In the genomic region with DNA sequence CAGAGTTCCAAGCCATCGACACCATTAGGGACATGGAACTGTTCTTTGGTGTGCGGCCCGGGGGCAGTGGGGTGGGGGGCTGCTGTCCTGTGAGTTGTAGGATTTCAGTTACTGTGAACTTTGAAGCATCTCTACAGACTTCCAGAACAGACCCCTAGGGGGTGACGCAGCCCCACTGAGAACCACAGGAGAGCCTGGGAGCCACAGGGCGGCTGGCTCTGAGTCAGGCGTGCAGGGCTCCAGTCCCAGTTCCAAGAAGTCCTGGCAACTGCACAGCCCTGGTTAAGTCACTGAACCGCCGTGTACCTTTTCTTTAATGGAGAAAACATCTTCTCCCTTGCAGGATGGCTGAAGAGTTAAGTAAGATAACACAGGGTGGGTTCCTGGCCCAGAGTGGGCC, we compare ENCODE assay signal across 9 cellular contexts. TPM values are rescaled to one million over a fixed set of nuclear protein-coding genes. Genes with fewer than 3 reads are reported as not detected.
DNase-seq lines count a peak whose midpoint lies in the region; ATAC-seq, FAIRE-seq and TF ChIP-seq lines count a peak whose summit lies in the region.
"Had no signal": no experiment of that assay in that cellular context is flagged by ENCODE, and none has a peak within 500 bp of the region (broad histone marks: within the 10 kb centered on the region; RNA-seq: fewer than 3 reads in every experiment).

No MANE protein-coding gene starts in this region.

- H3K36me3 ChIP-seq in neural progenitor cell, result no peaks in the 10 kb centered on the region

- no peak overlapping the region for H3K4me2 ChIP-seq in neural progenitor cell

- no peak overlapping the region for H3K27ac ChIP-seq in neural progenitor cell

- ATAC-seq in GM18907 (IDR thresholded peaks at IDR 0.05; ENCODE audit: unreplicated experiment), result no peak
- no peak for ATAC-seq in HG02938 (IDR thresholded peaks at IDR 0.05; ENCODE audit: unreplicated experiment)

- H3K27me3 ChIP-seq in neural progenitor cell, result no peaks in the 10 kb centered on the region

- no peak overlapping the region for H3K4me3 Mint-ChIP-seq in neural progenitor cell

- peaks cover 15% of the 10 kb centered on the region for H3K4me1 ChIP-seq in neural progenitor cell

- no peak overlapping the region for H2AFZ ChIP-seq in neural progenitor cell (replicated peaks)

- no peaks in the 10 kb centered on the region for H4K20me1 ChIP-seq in neural progenitor cell (ENCODE audit: low read depth)

- peak; percentile 78 for DNase-seq in H4 (ENCODE audit: low spot score)
- DNase-seq in RKO (ENCODE audit: low spot score), result peak; percentile 22
- peak; percentile 87 for DNase-seq in fibroblast of gingiva (ENCODE audit: low read depth)
- DNase-seq in neural progenitor cell (ENCODE audit: low spot score), result peak; percentile 74
- no peak for DNase-seq in GM13977 (ENCODE audit: low spot score)
- no peak for DNase-seq in GM19239 (ENCODE audit: insufficient read length, low spot score)

- no peaks in the 10 kb centered on the region for H3K79me2 ChIP-seq in neural progenitor cell (ENCODE audit: low read depth)

- peaks cover 5% of the 10 kb centered on the region for H3K27me3 Mint-ChIP-seq in neural progenitor cell (ENCODE audit: insufficient read depth, low read depth)

- FAIRE-seq in GM19239 (lab: Jason Lieb, UNC), result no peak

- peak; percentile 66 for TF ChIP-seq CTCF in neural progenitor cell (IDR thresholded peaks at IDR 0.05)
- no peak for TF ChIP-seq CTCF in GM13977 (IDR thresholded peaks at IDR 0.05; ENCODE audit: extremely low read depth, insufficient read depth, missing control alignments)

- in situ Hi-C loops in GM13977 (cut with MboI; ENCODE audit: low pct_unique_long_range_greater_than_20kb, low sequenced_read_pairs, unreplicated experiment), result no loop called here

- no peak overlapping the region for H3K27ac Mint-ChIP-seq in neural progenitor cell

- H3K9me3 ChIP-seq in neural progenitor cell (ENCODE audit: low read depth), result no peaks in the 10 kb centered on the region

- peaks cover 11% of the 10 kb centered on the region for H3F3A ChIP-seq in neural progenitor cell (ENCODE audit: low read depth)

- no peaks in the 10 kb centered on the region for H3K9me3 Mint-ChIP-seq in neural progenitor cell

- no peaks in the 10 kb centered on the region for H3K36me3 Mint-ChIP-seq in neural progenitor cell

- H3K4me1 Mint-ChIP-seq in neural progenitor cell, result peaks cover 41% of the 10 kb centered on the region

- H3K4me3 ChIP-seq in neural progenitor cell, result no peak overlapping the region

- H3K9ac ChIP-seq in neural progenitor cell, result no peak overlapping the region

RNA-seq across cellular contexts. Expression of gene LRTM1, which starts 23.5 kb away (rescaled TPM):
- total RNA-seq in H4 (2014; rRNA removed; shearing (Covaris generic)), result not detected in 2 replicates
- not detected in 2 replicates for total RNA-seq in neural progenitor cell (ENCODE audit: low replicate concordance)
- total RNA-seq: lung microvascular endothelial cell had no signal

Comparison
In these comparisons a context has a peak if more than half of its experiments do, and no peak if none do; other contexts are left out.
1. DNase-seq: peak in H4 (single experiment), RKO (single experiment), fibroblast of gingiva (single experiment) and neural progenitor cell (single experiment); none in GM13977 (single experiment) and GM19239 (single experiment).